Comparison of ENCODE assay signal across 22 cellular contexts in the genomic region with DNA sequence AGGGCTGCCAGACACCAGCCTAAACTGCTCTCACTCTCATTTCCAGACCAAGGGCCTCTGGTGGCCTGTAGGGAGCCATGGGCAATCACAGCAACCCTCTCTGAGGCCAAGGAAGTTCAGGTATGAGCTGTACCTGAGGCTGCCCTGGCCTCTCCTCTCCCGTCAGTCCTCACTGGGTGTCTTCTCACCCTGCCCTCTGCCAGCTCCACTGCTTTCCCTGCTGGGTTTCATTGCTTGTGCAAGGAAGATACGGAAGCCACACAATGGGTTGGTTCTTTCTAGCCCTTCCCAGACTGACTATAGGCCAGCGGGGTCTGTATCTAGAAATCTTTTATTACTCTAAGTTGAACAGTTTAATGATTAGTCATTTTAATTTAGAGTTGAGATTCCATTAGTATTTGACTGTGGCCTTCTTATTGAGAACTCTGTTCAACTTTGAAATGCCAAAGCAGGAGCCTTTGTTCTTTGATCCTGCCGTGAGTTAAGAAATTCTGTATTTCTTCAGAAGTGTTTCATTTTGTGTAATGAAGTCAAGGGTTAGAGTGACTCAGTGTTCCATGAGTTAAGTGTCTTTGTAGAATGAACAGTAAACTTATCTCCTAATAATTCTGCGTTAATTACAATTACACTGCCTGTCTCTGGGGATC. TPM values are rescaled to one million over a fixed set of nuclear protein-coding genes. Genes with fewer than 3 reads are reported as not detected.
DNase-seq lines count a peak whose midpoint lies in the region; ATAC-seq, FAIRE-seq and TF ChIP-seq lines count a peak whose summit lies in the region.
"Had no signal": no experiment of that assay in that cellular context is flagged by ENCODE, and none has a peak within 500 bp of the region (broad histone marks: within the 10 kb centered on the region; RNA-seq: fewer than 3 reads in every experiment).

No MANE protein-coding gene starts in this region.

- CTCF ChIA-PET in HepG2 (lab: Yijun Ruan, JAX; ENCODE audit: low intra/inter-chr PET ratio, low total read pairs), result no interaction called here

- BruUV-seq in HepG2 (replicated peaks; lab: Mats Ljungman, UMichigan), result no TSS peak

- DNase-seq in HepG2 (ENCODE audit: low spot score), result peak; percentile 36
- DNase-seq in right lobe of liver, result no peak
- DNase-seq in epithelial cell of esophagus (ENCODE audit: low read depth), result peak; percentile 44
- DNase-seq in neural crest cell (ENCODE audit: low read depth, low spot score), result no peak
- no peak for DNase-seq in OCI-M1 (lab: John Stamatoyannopoulos, UW)
- no peak for DNase-seq in NCI-H1694 (lab: John Stamatoyannopoulos, UW)
- DNase-seq: activated CD8-positive, alpha-beta T cell treated with anti-CD3 and anti-CD28 coated beads, Interleukin-2, amount 10 ng/mL, durations not matched to agents 7 days and 5 days; CD8-positive, alpha-beta T cell; DND-41; NCI-H1417; NCI-H2171; NCI-H774; stimulated activated naive CD4-positive, alpha-beta T cell treated with Interleukin-2 at 50 U/mL for 16 hours; T-cell had no signal

- H3K4me1 Mint-ChIP-seq in neural crest cell, result peaks cover 8% of the 10 kb centered on the region
- H3K4me1 Mint-ChIP-seq: T-cell had no signal

- TF ChIP-seq POLR2A in HepG2 (IDR thresholded peaks at IDR 0.05; ENCODE audit: insufficient read depth in 1 of 2, low read depth in 2 of 2, low read length in 2 of 2), result no peak
- no peak for TF ChIP-seq POLR2A in right lobe of liver (IDR thresholded peaks at IDR 0.05)

- no peak for TF ChIP-seq CTCF in HepG2 (CRISPR knock-in tag; IDR thresholded peaks at IDR 0.05)
- no peak for TF ChIP-seq CTCF in right lobe of liver (IDR thresholded peaks at IDR 0.05)
- no peak for TF ChIP-seq CTCF in epithelial cell of esophagus (IDR thresholded peaks at IDR 0.05; ENCODE audit: insufficient read depth, low read depth, low read length, missing control alignments)
- TF ChIP-seq CTCF in neural crest cell (conservative IDR thresholded peaks at IDR 0.05), result no peak

- H3K4me3 ChIP-seq in HepG2 (replicated peaks in 1 of 3; ENCODE audit: insufficient read depth in 1 of 3, low read depth in 2 of 3, low read length in 3 of 3), result peak overlapping the region in 1 of 3 experiments; percentile 26; a peak in 1 of 6 replicates
- H3K4me3 ChIP-seq in right lobe of liver, result no peak overlapping the region
- no peak overlapping the region for H3K4me3 ChIP-seq in epithelial cell of esophagus (ENCODE audit: low read length)
- H3K4me3 ChIP-seq: ascending aorta, gastroesophageal sphincter, HAP-1, prostate gland had no signal

- no peak overlapping the region for H3K27ac ChIP-seq in HepG2 (ENCODE audit: extremely low read length, insufficient read depth, low read length)
- H3K27ac ChIP-seq in right lobe of liver, result no peak overlapping the region
- H3K27ac ChIP-seq: ascending aorta, KMS-11, prostate gland had no signal

- no peaks in the 10 kb centered on the region for H4K20me1 ChIP-seq in HepG2 (ENCODE audit: insufficient read depth, low read length)

- WGBS in HepG2 (ENCODE audit: low lambda C conversion rate), result 7% methylated on average over 5 of the region's 5 CpGs
- WGBS in right lobe of liver (ENCODE audit: insufficient coverage, low coverage, low lambda C conversion rate, missing lambda C conversion rate), result 86% methylated on average over 4 of the region's 5 CpGs

- in situ Hi-C loops in HepG2 (cut with HindIII; ENCODE audit: extremely low pct_ligation_motif_present, low pct_unique_long_range_greater_than_20kb), result no loop called here

- H3K9ac ChIP-seq in HepG2 (ENCODE audit: insufficient read depth, low read depth, low read length), result no peak overlapping the region
- H3K9ac ChIP-seq: KMS-11 had no signal

- H3K36me3 Mint-ChIP-seq in neural crest cell (ENCODE audit: low read depth), result no peaks in the 10 kb centered on the region
- H3K36me3 Mint-ChIP-seq: CD8-positive, alpha-beta T cell; T-cell had no signal

- H3K36me3 ChIP-seq in HepG2 (replicated peaks in 1 of 2; ENCODE audit: control insufficient read depth in 1 of 2, insufficient read depth in 2 of 2, low read length in 2 of 2) (no peaks in the 10 kb centered on the region), right lobe of liver (no peaks in the 10 kb centered on the region)
- H3K36me3 ChIP-seq: ascending aorta, gastroesophageal sphincter, HAP-1, prostate gland had no signal

- H3K4me1 ChIP-seq in HepG2 (ENCODE audit: insufficient read depth, low read length), result peaks cover 28% of the 10 kb centered on the region
- no peaks in the 10 kb centered on the region for H3K4me1 ChIP-seq in right lobe of liver
- H3K4me1 ChIP-seq: ascending aorta, HAP-1, prostate gland had no signal

- ATAC-seq in HepG2 (peak; percentile 72), right lobe of liver (no peak), HG03571 (IDR thresholded peaks at IDR 0.05; ENCODE audit: unreplicated experiment) (no peak), HG02981 (IDR thresholded peaks at IDR 0.05; ENCODE audit: unreplicated experiment) (no peak)
- ATAC-seq: activated CD8-positive, alpha-beta T cell treated with anti-CD3 and anti-CD28 coated beads, Interleukin-2, amount 10 ng/mL, durations not matched to agents 7 days and 5 days; CD8-positive, alpha-beta T cell; gastroesophageal sphincter; T-cell had no signal

- TF ChIP-seq EP300 in HepG2 (IDR thresholded peaks at IDR 0.05; ENCODE audit: low read depth in 2 of 2, low read length in 2 of 2), result no peak
- TF ChIP-seq EP300 in HepG2 (CRISPR knock-in tag; IDR thresholded peaks at IDR 0.05; ENCODE audit: borderline replicate concordance), result no peak

- H3K9me3 Mint-ChIP-seq in neural crest cell, result no peaks in the 10 kb centered on the region
- H3K9me3 Mint-ChIP-seq: CD8-positive, alpha-beta T cell; T-cell had no signal

- peak overlapping the region; percentile 46 for H3K27ac Mint-ChIP-seq in neural crest cell (ENCODE audit: unreplicated experiment)
- H3K27ac Mint-ChIP-seq: activated CD8-positive, alpha-beta T cell treated with anti-CD3 and anti-CD28 coated beads, Interleukin-2, amount 10 ng/mL, durations not matched to agents 7 days and 5 days; CD8-positive, alpha-beta T cell; T-cell had no signal

- H3K9me3 ChIP-seq in HepG2 (ENCODE audit: low read length) (no peaks in the 10 kb centered on the region), right lobe of liver (no peaks in the 10 kb centered on the region)
- H3K9me3 ChIP-seq: ascending aorta, gastroesophageal sphincter, HAP-1, prostate gland had no signal

- POLR2A ChIA-PET in HepG2 (lab: Yijun Ruan, JAX), result interaction anchor here (0.6 to 0.9 kb wide), 3 partner anchors 54 to 165 kb away, joined by 3 read pairs; a partner anchor contains a TSS

- intact Hi-C loops in HepG2 (cut with micrococcal nuclease; ENCODE audit: unreplicated experiment) (no loop called here), right lobe of liver (cut with DNase I) (no loop called here)

- H3K79me2 ChIP-seq in HepG2 (ENCODE audit: insufficient read depth, low read length), result no peaks in the 10 kb centered on the region

- H3K27me3 ChIP-seq in HepG2 (ENCODE audit: control insufficient read depth in 1 of 2, insufficient read depth in 2 of 2, low read length in 2 of 2) (no peaks in the 10 kb centered on the region), right lobe of liver (no peaks in the 10 kb centered on the region)
- H3K27me3 ChIP-seq: ascending aorta, gastroesophageal sphincter had no signal

- peak overlapping the region; percentile 48 for H3K4me2 ChIP-seq in HepG2 (ENCODE audit: low read depth, low read length)
- H3K4me2 ChIP-seq: KMS-11 had no signal

- FAIRE-seq in HepG2 (lab: Jason Lieb, UNC), result no peak
- FAIRE-seq: endothelial cell of umbilical vein had no signal

- no peak overlapping the region for H3K4me3 Mint-ChIP-seq in neural crest cell
- H3K4me3 Mint-ChIP-seq: activated CD8-positive, alpha-beta T cell treated with anti-CD3 and anti-CD28 coated beads, Interleukin-2, amount 10 ng/mL, durations not matched to agents 7 days and 5 days; CD8-positive, alpha-beta T cell; T-cell had no signal

- H2AFZ ChIP-seq in HepG2 (ENCODE audit: low read length), result no peak overlapping the region

- H3K27me3 Mint-ChIP-seq in neural crest cell (ENCODE audit: low read depth), result no peaks in the 10 kb centered on the region
- H3K27me3 Mint-ChIP-seq: T-cell had no signal

- no peak for TF ChIP-seq RAD21 in HepG2 (CRISPR knock-in tag; IDR thresholded peaks at IDR 0.05)

TF ChIP-seq in HepG2, 621 proteins besides CTCF, POLR2A, EP300 and RAD21 (continues in another document):
- TF ChIP-seq FOXP1 (IDR thresholded peaks at IDR 0.05) (no peak), FOXP1 (CRISPR knock-in tag; IDR thresholded peaks at IDR 0.05) (no peak), CEBPB (IDR thresholded peaks at IDR 0.05; ENCODE audit: borderline replicate concordance, low read depth, low read length) (peak; percentile 68), IKZF4 (CRISPR knock-in tag; IDR thresholded peaks at IDR 0.05; ENCODE audit: borderline replicate concordance, low read depth, not compliant biosample characterization) (no peak), TBX2 (CRISPR knock-in tag; IDR thresholded peaks at IDR 0.05; ENCODE audit: borderline replicate concordance) (no peak)

RNA-seq across cellular contexts. Expression of a gene that starts 16.2 kb away (rescaled TPM):
- total RNA-seq in HepG2 (2016; rRNA removed; fragmentation: Illumina TruSeq; extraction: Trizol) (1.2 and 1.6 TPM in 2 replicates), right lobe of liver (1 to 10 TPM; 1.6 to 2.3 (median 2.0) TPM), neural crest cell (9.2 and 9.8 TPM in 2 replicates)
- total RNA-seq in HepG2 (2016; cell fraction: cytosol; rRNA removed; fragmentation: Illumina TruSeq; extraction: Trizol; ENCODE audit: low read depth), result 0.44 and 1.3 TPM in 2 replicates
- total RNA-seq in HepG2 (2016; cell fraction: insoluble cytoplasmic fraction; rRNA removed; fragmentation: Illumina TruSeq; extraction: Trizol), result 1.3 and 1.4 TPM in 2 replicates
- 0.86 and 1.7 TPM in 2 replicates for total RNA-seq in HepG2 (2016; cell fraction: membrane; rRNA removed; fragmentation: Illumina TruSeq; extraction: Trizol)
- total RNA-seq in HepG2 (2016; cell fraction: nucleus; rRNA removed; fragmentation: Illumina TruSeq; extraction: Trizol), result 2.2 and 3.0 TPM in 2 replicates
- 3.9 and 4.3 TPM in 2 replicates for polyA plus RNA-seq in HepG2 (2011; rRNA removed)
- 1.7 and 2.3 TPM in 2 replicates for polyA plus RNA-seq in HepG2 (2011; cell fraction: cytosol; rRNA removed)
- 10.2 and 11.2 TPM in 2 replicates for polyA plus RNA-seq in HepG2 (2011; cell fraction: nucleus; rRNA removed)
- 3.0 and 3.6 TPM in 2 replicates for polyA plus RNA-seq in HepG2 (2012)
- 0.58 and 0.86 TPM in 2 replicates for polyA plus RNA-seq in HepG2 (2016; cell fraction: cytosol; fragmentation: Illumina TruSeq; extraction: Trizol; ENCODE audit: low read depth)
- polyA plus RNA-seq in HepG2 (2016; cell fraction: insoluble cytoplasmic fraction; fragmentation: Illumina TruSeq; extraction: Trizol; ENCODE audit: low read depth), result 2.0 and 2.7 TPM in 2 replicates
- polyA plus RNA-seq in HepG2 (2016; cell fraction: membrane; fragmentation: Illumina TruSeq; extraction: Trizol; ENCODE audit: low read depth), result 1.1 and 1.2 TPM in 2 replicates
- 17.7 and 17.8 TPM in 2 replicates for polyA plus RNA-seq in HepG2 (2016; cell fraction: nucleus; fragmentation: Illumina TruSeq; extraction: Trizol; ENCODE audit: insufficient read depth, low read depth)
- polyA minus RNA-seq in HepG2 (2011; rRNA and poly(A)+ RNA removed; ENCODE audit: low replicate concordance), result 2.3 and 13.0 TPM in 2 replicates
- polyA minus RNA-seq in HepG2 (2011; cell fraction: cytosol; rRNA and poly(A)+ RNA removed), result 0.89 and 1.1 TPM in 2 replicates
- polyA minus RNA-seq in HepG2 (2011; cell fraction: nucleus; rRNA and poly(A)+ RNA removed), result 10.1 and 11.5 TPM in 2 replicates

Comparison
In these comparisons a context has a peak if more than half of its experiments do, and no peak if none do; other contexts are left out.
1. DNase-seq: peak in HepG2 (single experiment) and epithelial cell of esophagus (single experiment); none in right lobe of liver (0 of 3), neural crest cell (single experiment), OCI-M1 (single experiment) and NCI-H1694 (single experiment).